In the genomic region with DNA sequence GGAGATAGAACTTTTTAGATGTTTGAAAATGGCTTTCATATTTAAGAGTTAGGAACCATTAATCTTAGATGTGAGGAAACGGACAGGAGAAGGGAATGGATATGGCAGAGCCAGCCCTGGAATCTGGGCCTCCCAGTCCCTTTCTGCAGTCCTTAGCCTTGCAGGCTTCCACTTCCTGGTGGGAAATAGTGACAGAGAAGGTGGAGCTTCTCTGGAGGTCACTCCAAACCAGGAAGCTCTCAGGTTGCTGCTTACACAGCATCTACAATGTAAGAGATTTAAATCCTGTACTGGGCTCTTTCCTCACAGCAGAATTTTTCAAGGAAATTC, we compare ENCODE assay signal across 8 cellular contexts. TPM values are rescaled to one million over a fixed set of nuclear protein-coding genes. Genes with fewer than 3 reads are reported as not detected.
A peak's percentile ranks its signal among the peaks of the same experiment; 100 is the strongest.
DNase-seq lines count a peak whose midpoint lies in the region; ATAC-seq, FAIRE-seq and TF ChIP-seq lines count a peak whose summit lies in the region.

No MANE protein-coding gene starts in this region.

- H3K27ac Mint-ChIP-seq in CD4-positive, CD25-positive, alpha-beta regulatory T cell, result peak overlapping the region; percentile 95 to 99 (median 98)
- peak overlapping the region; percentile 94 for H3K27ac Mint-ChIP-seq in activated T-helper 1 cell treated with anti-CD3 and anti-CD28 coated beads, Interleukin-12 subunit alpha, Interleukin-12 subunit beta, Interleukin-2, Interleukin-4 antibody, amounts not matched to agents 30 ng/mL and 10 ng/mL and 1 ng/mL, durations not matched to agents 14 hours and 24 hours and 36 hours

- TF ChIP-seq CTCF in HFF-Myc (IDR thresholded peaks at IDR 0.05; ENCODE audit: low read depth, low read length, missing control alignments), result no peak
- no peak for TF ChIP-seq CTCF in lung (IDR thresholded peaks at IDR 0.05; ENCODE audit: control extremely low read depth, extremely low read depth)

- 60 to 67% methylated on average over 1 of the region's 1 CpG for WGBS in lung, 2 donors

- peaks cover 29% of the 10 kb centered on the region for H3K36me3 Mint-ChIP-seq in CD4-positive, CD25-positive, alpha-beta regulatory T cell
- peaks cover 45% of the 10 kb centered on the region for H3K36me3 Mint-ChIP-seq in activated T-helper 1 cell treated with anti-CD3 and anti-CD28 coated beads, Interleukin-12 subunit alpha, Interleukin-12 subunit beta, Interleukin-2, Interleukin-4 antibody, amounts not matched to agents 30 ng/mL and 10 ng/mL and 1 ng/mL, durations not matched to agents 14 hours and 24 hours and 36 hours (ENCODE audit: low read depth)

- peaks cover 9% of the 10 kb centered on the region for H3K27me3 Mint-ChIP-seq in CD4-positive, CD25-positive, alpha-beta regulatory T cell
- no peaks in the 10 kb centered on the region for H3K27me3 Mint-ChIP-seq in activated T-helper 1 cell treated with anti-CD3 and anti-CD28 coated beads, Interleukin-12 subunit alpha, Interleukin-12 subunit beta, Interleukin-2, Interleukin-4 antibody, amounts not matched to agents 30 ng/mL and 10 ng/mL and 1 ng/mL, durations not matched to agents 14 hours and 24 hours and 36 hours (ENCODE audit: insufficient read depth)

- peak overlapping the region; percentile 98 for H3K4me3 ChIP-seq in CD4-positive, CD25-positive, alpha-beta regulatory T cell (ENCODE audit: low read depth, low read length)
- H3K4me3 ChIP-seq in HFF-Myc (replicated peaks; ENCODE audit: low read depth, low read length) (peak overlapping the region; percentile 76), lung (no peak overlapping the region)

- H3K4me3 Mint-ChIP-seq in CD4-positive, CD25-positive, alpha-beta regulatory T cell, result peak overlapping the region; percentile 91 to 100 (median 97)
- peak overlapping the region; percentile 96 for H3K4me3 Mint-ChIP-seq in activated T-helper 1 cell treated with anti-CD3 and anti-CD28 coated beads, Interleukin-12 subunit alpha, Interleukin-12 subunit beta, Interleukin-2, Interleukin-4 antibody, amounts not matched to agents 30 ng/mL and 10 ng/mL and 1 ng/mL, durations not matched to agents 14 hours and 24 hours and 36 hours

- DNase-seq in CD4-positive, CD25-positive, alpha-beta regulatory T cell, result no peak
- no peak for DNase-seq in HFF-Myc (ENCODE audit: extremely low read depth, low read depth)
- no peak for DNase-seq in activated T-helper 1 cell treated with anti-CD3 and anti-CD28 coated beads, Interleukin-12 subunit alpha, Interleukin-12 subunit beta, Interleukin-2, Interleukin-4 antibody, amounts not matched to agents 30 ng/mL and 10 ng/mL and 1 ng/mL, durations not matched to agents 14 hours and 24 hours and 36 hours (ENCODE audit: low spot score)
- DNase-seq in lung (ENCODE audit: low spot score), result peak; percentile 38
- DNase-seq in NCI-H524 (lab: John Stamatoyannopoulos, UW), result no peak
- DNase-seq in GM12891 (ENCODE audit: insufficient read length, low spot score), result no peak
- DNase-seq in substantia nigra (lab: John Stamatoyannopoulos, UW), result no peak

- no peaks in the 10 kb centered on the region for H3K9me3 ChIP-seq in CD4-positive, CD25-positive, alpha-beta regulatory T cell (ENCODE audit: control insufficient read depth in 2 of 2, low read length in 2 of 2)
- H3K9me3 ChIP-seq in lung (ENCODE audit: control insufficient read depth in 2 of 2, insufficient read depth in 1 of 2, low read length in 1 of 2), result no peaks in the 10 kb centered on the region

- H3K9me3 Mint-ChIP-seq in CD4-positive, CD25-positive, alpha-beta regulatory T cell, result no peaks in the 10 kb centered on the region
- H3K9me3 Mint-ChIP-seq in activated T-helper 1 cell treated with anti-CD3 and anti-CD28 coated beads, Interleukin-12 subunit alpha, Interleukin-12 subunit beta, Interleukin-2, Interleukin-4 antibody, amounts not matched to agents 30 ng/mL and 10 ng/mL and 1 ng/mL, durations not matched to agents 14 hours and 24 hours and 36 hours, result no peaks in the 10 kb centered on the region

- peaks cover 34% of the 10 kb centered on the region for H3K36me3 ChIP-seq in CD4-positive, CD25-positive, alpha-beta regulatory T cell (ENCODE audit: control insufficient read depth, insufficient read depth, low read length)
- peaks cover 14 to 24% of the 10 kb centered on the region in 2 donors for H3K36me3 ChIP-seq in lung (ENCODE audit: control insufficient read depth in 2 of 2, insufficient read depth in 2 of 2, low read length in 2 of 2)

- no peak for TF ChIP-seq POLR2A in GM12891 (IDR thresholded peaks at IDR 0.05; ENCODE audit: low read depth, low read length)

- H3K4me1 ChIP-seq in CD4-positive, CD25-positive, alpha-beta regulatory T cell (ENCODE audit: control insufficient read depth, insufficient read depth, low read length, poor library complexity, severe bottlenecking), result peaks cover 38% of the 10 kb centered on the region
- peaks cover 4 to 9% of the 10 kb centered on the region in 2 donors for H3K4me1 ChIP-seq in lung (ENCODE audit: control insufficient read depth in 2 of 2, insufficient read depth in 2 of 2, low read length in 2 of 2)

- FAIRE-seq in GM12891 (lab: Jason Lieb, UNC), result no peak

- ATAC-seq in CD4-positive, CD25-positive, alpha-beta regulatory T cell (ENCODE audit: low read depth in 2 of 2), result no peak
- ATAC-seq in lung (ENCODE audit: insufficient read depth, low FRiP score), result peak; percentile 24
- ATAC-seq in GM19455 (IDR thresholded peaks at IDR 0.05; ENCODE audit: unreplicated experiment), result no peak

- H3K4me1 Mint-ChIP-seq in CD4-positive, CD25-positive, alpha-beta regulatory T cell, result peaks cover 14 to 51% (median 28%) of the 10 kb centered on the region in 4 donors
- peaks cover 43% of the 10 kb centered on the region for H3K4me1 Mint-ChIP-seq in activated T-helper 1 cell treated with anti-CD3 and anti-CD28 coated beads, Interleukin-12 subunit alpha, Interleukin-12 subunit beta, Interleukin-2, Interleukin-4 antibody, amounts not matched to agents 30 ng/mL and 10 ng/mL and 1 ng/mL, durations not matched to agents 14 hours and 24 hours and 36 hours (ENCODE audit: low read depth)

- intact Hi-C loops in activated T-helper 1 cell treated with anti-CD3 and anti-CD28 coated beads, Interleukin-12 subunit alpha, Interleukin-12 subunit beta, Interleukin-2, Interleukin-4 antibody, amounts not matched to agents 30 ng/mL and 10 ng/mL and 1 ng/mL, durations not matched to agents 14 hours and 24 hours and 36 hours (cut with micrococcal nuclease), result loop anchor here (1.0 to 2.0 kb wide), 2 partner anchors 39 to 66 kb away; no protein-coding TSS in a partner anchor

- H3K27me3 ChIP-seq in CD4-positive, CD25-positive, alpha-beta regulatory T cell (ENCODE audit: control insufficient read depth, insufficient read depth, low read length), result no peaks in the 10 kb centered on the region
- no peaks in the 10 kb centered on the region for H3K27me3 ChIP-seq in lung (ENCODE audit: control insufficient read depth, insufficient read depth)

- peak overlapping the region; percentile 83 for H3K27ac ChIP-seq in CD4-positive, CD25-positive, alpha-beta regulatory T cell (ENCODE audit: insufficient read depth, low read length, poor library complexity, severe bottlenecking)
- H3K27ac ChIP-seq in lung (ENCODE audit: low read depth in 1 of 2, low read length in 1 of 2), result peak overlapping the region; percentile 79 to 89
- no peak overlapping the region for H3K27ac ChIP-seq in substantia nigra (ENCODE audit: low read depth, low read length, poor library complexity, severe bottlenecking)

TF ChIP-seq in GM12891, 5 proteins besides CTCF, POLR2A, EP300 and RAD21:
- TF ChIP-seq PAX5 (IDR thresholded peaks at IDR 0.05; ENCODE audit: insufficient read depth, low read length, severe bottlenecking), result no peak
- no peak for TF ChIP-seq SPI1 (IDR thresholded peaks at IDR 0.05; ENCODE audit: low read depth, low read length)
- TF ChIP-seq POU2F2 (IDR thresholded peaks at IDR 0.05; ENCODE audit: low read depth, low read length), result no peak
- no peak for TF ChIP-seq POLR2AphosphoS5 (IDR thresholded peaks at IDR 0.05; ENCODE audit: low read depth, low read length)
- TF ChIP-seq TAF1 (IDR thresholded peaks at IDR 0.05; ENCODE audit: low read depth, low read length), result no peak
TF ChIP-seq in GM12891: peak in this region for 0.

RNA-seq across cellular contexts. Expression of a gene that starts 2.5 kb away (rescaled TPM):
- total RNA-seq in CD4-positive, CD25-positive, alpha-beta regulatory T cell, result 80.2 TPM
- polyA plus RNA-seq in CD4-positive, CD25-positive, alpha-beta regulatory T cell, result 100 to 1,000 TPM; 397 to 676 (median 547) TPM
- total RNA-seq in activated T-helper 1 cell treated with anti-CD3 and anti-CD28 coated beads, Interleukin-12 subunit alpha, Interleukin-12 subunit beta, Interleukin-2, Interleukin-4 antibody, amounts not matched to agents 30 ng/mL and 10 ng/mL and 1 ng/mL, durations not matched to agents 14 hours and 24 hours and 36 hours, result 203 and 205 TPM in 2 replicates
- total RNA-seq in lung, result 100 to 1,000 TPM in 1 of 2 donors, 10 to 100 TPM in 1; 69.4 to 610 TPM
- 1,000 to 10,000 TPM; 2,699 to 3,092 TPM for polyA plus RNA-seq in lung
- polyA plus RNA-seq in GM12891 (2012; ENCODE audit: low read depth, missing spikeins), result 49.0 TPM

RNA-seq across cellular contexts. Expression of a gene that starts 40.6 kb away (rescaled TPM):
- total RNA-seq in CD4-positive, CD25-positive, alpha-beta regulatory T cell, result 405 TPM
- polyA plus RNA-seq in CD4-positive, CD25-positive, alpha-beta regulatory T cell, result 1,000 to 10,000 TPM; 1,242 to 1,844 (median 1,500) TPM
- total RNA-seq in activated T-helper 1 cell treated with anti-CD3 and anti-CD28 coated beads, Interleukin-12 subunit alpha, Interleukin-12 subunit beta, Interleukin-2, Interleukin-4 antibody, amounts not matched to agents 30 ng/mL and 10 ng/mL and 1 ng/mL, durations not matched to agents 14 hours and 24 hours and 36 hours, result 105 and 106 TPM in 2 replicates
- 100 to 1,000 TPM; 205 to 801 TPM for total RNA-seq in lung
- polyA plus RNA-seq in lung, result 1,000 to 10,000 TPM in 1 of 2 donors, 100 to 1,000 TPM in 1; 548 to 1,003 TPM
- polyA plus RNA-seq in GM12891 (2012; ENCODE audit: low read depth, missing spikeins), result 0.64 TPM

RNA-seq across cellular contexts. Expression of a gene that starts 54.6 kb away (rescaled TPM):
- total RNA-seq in CD4-positive, CD25-positive, alpha-beta regulatory T cell, result not detected
- polyA plus RNA-seq in CD4-positive, CD25-positive, alpha-beta regulatory T cell, result not detected
- not detected in 2 replicates for total RNA-seq in activated T-helper 1 cell treated with anti-CD3 and anti-CD28 coated beads, Interleukin-12 subunit alpha, Interleukin-12 subunit beta, Interleukin-2, Interleukin-4 antibody, amounts not matched to agents 30 ng/mL and 10 ng/mL and 1 ng/mL, durations not matched to agents 14 hours and 24 hours and 36 hours
- not detected for total RNA-seq in lung
- not detected for polyA plus RNA-seq in lung
- polyA plus RNA-seq in GM12891 (2012; ENCODE audit: low read depth, missing spikeins), result not detected
